26 cellular contexts compared by ENCODE assay signal in the genomic region with DNA sequence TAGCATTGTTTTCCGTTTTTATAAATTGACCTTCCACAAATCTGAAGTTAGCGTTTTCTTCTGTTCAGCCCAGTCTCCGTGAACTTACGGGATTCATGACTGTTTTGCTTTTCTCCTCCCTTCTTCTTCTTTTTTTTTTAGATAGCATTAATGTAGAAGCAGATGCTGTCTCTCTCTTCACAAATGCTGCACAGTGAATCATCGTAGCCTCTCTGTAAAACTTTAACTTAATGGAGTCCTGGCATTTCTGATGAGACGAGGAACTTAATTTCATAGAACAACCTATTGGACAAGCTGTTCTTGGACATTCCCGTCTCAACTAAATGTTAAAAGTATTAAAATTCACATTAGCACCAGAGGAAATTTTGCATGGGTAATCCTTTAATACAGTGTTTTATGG.
DNase-seq lines count a peak whose midpoint lies in the region; ATAC-seq, FAIRE-seq and TF ChIP-seq lines count a peak whose summit lies in the region.
"Had no signal": no experiment of that assay in that cellular context is flagged by ENCODE, and none has a peak within 500 bp of the region (broad histone marks: within the 10 kb centered on the region; RNA-seq: fewer than 3 reads in every experiment).

No MANE protein-coding gene starts in this region.

- H3K9me3 ChIP-seq in SK-N-SH, result no peaks in the 10 kb centered on the region
- H3K9me3 ChIP-seq in ovary, result no peaks in the 10 kb centered on the region

- H3K27ac ChIP-seq in SK-N-SH (ENCODE audit: low read depth in 2 of 2, low read length in 1 of 2) (peak overlapping the region in 1 of 2 experiments; percentile 89; a peak in 1 of 4 replicates), ovary (no peak overlapping the region)
- H3K27ac ChIP-seq: 22Rv1, GM23248, PC-9, RWPE1 had no signal

- H3K27me3 ChIP-seq in SK-N-SH (ENCODE audit: insufficient read depth) (no peaks in the 10 kb centered on the region; the same call in 1 of the 2 replicates), ovary (no peaks in the 10 kb centered on the region)

- POLR2A ChIA-PET in SK-N-SH (lab: Yijun Ruan, JAX) (interaction anchor here (3.0 kb wide), 1 partner anchor 39 kb away, joined by 16 read pairs; no protein-coding TSS in a partner anchor), T-cell (lab: Charles Lee) (no interaction called here)

- H3K27me3 Mint-ChIP-seq in T-cell, result peaks cover 8 to 16% of the 10 kb centered on the region in 2 donors

- H2AFZ ChIP-seq in SK-N-SH (ENCODE audit: low read depth), result no peak overlapping the region
- H2AFZ ChIP-seq: GM23248, PC-9 had no signal

- H3K4me2 ChIP-seq in SK-N-SH, result no peak overlapping the region
- H3K4me2 ChIP-seq: PC-9 had no signal

- no peak for TF ChIP-seq RAD21 in SK-N-SH (IDR thresholded peaks at IDR 0.05; ENCODE audit: low read length)

- no peak overlapping the region for H3K4me3 ChIP-seq in SK-N-SH (ENCODE audit: low read depth in 2 of 2, low read length in 1 of 2)
- H3K4me3 ChIP-seq in ovary, result no peak overlapping the region
- H3K4me3 ChIP-seq: GM23248, PC-9 had no signal

- H3K4me1 Mint-ChIP-seq in T-cell, result no peaks in the 10 kb centered on the region
- H3K4me1 Mint-ChIP-seq: B cell, CD14-positive monocyte had no signal

- no peak for ATAC-seq in SK-N-SH treated with all-trans-retinoic acid at 6 μM for 48 hours
- no peak for ATAC-seq in T-cell (replicated peaks in 1 of 4)

- no peaks in the 10 kb centered on the region for H3K36me3 ChIP-seq in SK-N-SH (replicated peaks in 1 of 2; ENCODE audit: control insufficient read depth in 1 of 2, insufficient read depth in 2 of 2, low read length in 1 of 2)
- no peaks in the 10 kb centered on the region for H3K36me3 ChIP-seq in ovary

- no peaks in the 10 kb centered on the region for H3K79me2 ChIP-seq in SK-N-SH (ENCODE audit: insufficient read depth)

- TF ChIP-seq CTCF in SK-N-SH (IDR thresholded peaks at IDR 0.05) (no peak), ovary (IDR thresholded peaks at IDR 0.05) (no peak)

- no peak for TF ChIP-seq POLR2A in ovary (IDR thresholded peaks at IDR 0.05)

- H3K27ac Mint-ChIP-seq in T-cell, result no peak overlapping the region
- H3K27ac Mint-ChIP-seq: B cell, CD14-positive monocyte, H9, HFFc6 had no signal

- H3K9ac ChIP-seq in SK-N-SH, result no peak overlapping the region
- H3K9ac ChIP-seq: GM23248 had no signal

- H3K9me3 Mint-ChIP-seq in T-cell, result no peaks in the 10 kb centered on the region
- H3K9me3 Mint-ChIP-seq: H9, HFFc6 had no signal

- no peaks in the 10 kb centered on the region for H3K36me3 Mint-ChIP-seq in T-cell
- H3K36me3 Mint-ChIP-seq: CD14-positive monocyte had no signal

- no peaks in the 10 kb centered on the region for H3F3A ChIP-seq in SK-N-SH (replicated peaks; ENCODE audit: insufficient read depth)

- intact Hi-C loops in ovary (cut with DNase I), result no loop called here

- peaks cover 0 to 16% of the 10 kb centered on the region in 2 experiments; a peak in 3 of 4 replicates for H3K4me1 ChIP-seq in SK-N-SH (ENCODE audit: control insufficient read depth in 1 of 2, insufficient read depth in 2 of 2, low read depth in 1 of 2, low read length in 1 of 2)
- no peaks in the 10 kb centered on the region for H3K4me1 ChIP-seq in ovary (ENCODE audit: insufficient read depth)

- H3K9me2 ChIP-seq in SK-N-SH, result no peaks in the 10 kb centered on the region

- FAIRE-seq in RCC 7860 (lab: Jason Lieb, UNC), result no peak
- FAIRE-seq: GM12891 had no signal

- 35% methylated on average over 7 of the region's 7 CpGs for WGBS in SK-N-SH (ENCODE audit: low lambda C conversion rate)
- WGBS in ovary, 3 donors, result 40 to 47% (median 41%) methylated on average over 7 of the region's 7 CpGs

- no peak overlapping the region for H3K4me3 Mint-ChIP-seq in T-cell
- H3K4me3 Mint-ChIP-seq: B cell, H9, HFFc6 had no signal

- CTCF ChIA-PET in SK-N-SH (lab: Yijun Ruan, JAX) (interaction anchor here (1.2 to 1.6 kb wide), 4 partner anchors 19 to 109 kb away, joined by 3 to 7 read pairs (median 5); no protein-coding TSS in a partner anchor), T-cell (lab: Charles Lee) (no interaction called here)

- H4K20me1 ChIP-seq in SK-N-SH (ENCODE audit: insufficient read depth), result no peaks in the 10 kb centered on the region

- DNase-seq in SK-N-SH (no peak), RCC 7860 (ENCODE audit: low spot score) (peak; percentile 26), kidney tubule cell (ENCODE audit: low spot score) (peak; percentile 75), T-cell (no peak), ovary (no peak)
- no peak for DNase-seq in activated effector memory CD4-positive, alpha-beta T cell treated with Interleukin-2 at 50 U/mL for 16 hours
- DNase-seq in activated CD4-positive, CD25-positive, alpha-beta regulatory T cell treated with anti-CD3 and anti-CD28 coated beads, Interleukin-2, amount 50 U/mL, for 72 hours, result no peak
- DNase-seq: DMS 273 treated with DMSO at 0.1 percent for 48 hours, DMS79 treated with DMSO at 0.1 percent for 48 hours, GM23248, H9, HFFc6, Kasumi-1, NCI-H1694, NCI-H2081, NCI-H2171 treated with DMSO at 0.1 percent for 48 hours, NCI-H446, NCI-H69, PC-9, SHP77 treated with DMSO at 0.1 percent for 48 hours had no signal

- TF ChIP-seq EP300 in SK-N-SH (IDR thresholded peaks at IDR 0.05; ENCODE audit: borderline replicate concordance in 1 of 2, low read depth in 1 of 2, low read length in 1 of 2), result no peak
- no peak for TF ChIP-seq EP300 in ovary (IDR thresholded peaks at IDR 0.05)

TF ChIP-seq in SK-N-SH treated with all-trans-retinoic acid at 6 μM for 48 hours, 23 proteins besides CTCF, POLR2A, EP300 and RAD21:
- peak; percentile 48; the same call in 1 of the 2 replicates for TF ChIP-seq ISL1 (CRISPR knock-in tag; IDR thresholded peaks at IDR 0.05)
- no peak for TF ChIP-seq CSDC2 (CRISPR knock-in tag; IDR thresholded peaks at IDR 0.05)

TF ChIP-seq in SK-N-SH, 30 proteins besides CTCF, POLR2A, EP300 and RAD21:
- no peak for TF ChIP-seq FOSL2 (IDR thresholded peaks at IDR 0.05; ENCODE audit: borderline replicate concordance, low read depth)
- TF ChIP-seq, protein P1, sequence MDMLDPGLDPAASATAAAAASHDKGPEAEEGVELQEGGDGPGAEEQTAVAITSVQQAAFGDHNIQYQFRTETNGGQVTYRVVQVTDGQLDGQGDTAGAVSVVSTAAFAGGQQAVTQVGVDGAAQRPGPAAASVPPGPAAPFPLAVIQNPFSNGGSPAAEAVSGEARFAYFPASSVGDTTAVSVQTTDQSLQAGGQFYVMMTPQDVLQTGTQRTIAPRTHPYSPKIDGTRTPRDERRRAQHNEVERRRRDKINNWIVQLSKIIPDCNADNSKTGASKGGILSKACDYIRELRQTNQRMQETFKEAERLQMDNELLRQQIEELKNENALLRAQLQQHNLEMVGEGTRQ (IDR thresholded peaks at IDR 0.05; ENCODE audit: borderline replicate concordance, low read depth, low read length), result no peak
- no peak for TF ChIP-seq POLR2AphosphoS5 (IDR thresholded peaks at IDR 0.05; ENCODE audit: low read depth, low read length)
- TF ChIP-seq CHD2 (IDR thresholded peaks at IDR 0.05; ENCODE audit: low read length, partially characterized antibody), result no peak
- no peak for TF ChIP-seq MXI1 (IDR thresholded peaks at IDR 0.05; ENCODE audit: low read depth, low read length)
- no peak for TF ChIP-seq TEAD4 (IDR thresholded peaks at IDR 0.05; ENCODE audit: borderline replicate concordance, insufficient read depth)
- TF ChIP-seq JUND (IDR thresholded peaks at IDR 0.05), result no peak
- TF ChIP-seq NRF1 (IDR thresholded peaks at IDR 0.05; ENCODE audit: low read depth, low read length), result no peak
- TF ChIP-seq GABPA (IDR thresholded peaks at IDR 0.05; ENCODE audit: low read depth), result no peak

Comparison
In these comparisons a context has a peak if more than half of its experiments do, and no peak if none do; other contexts are left out.
1. DNase-seq: peak in RCC 7860 (single experiment) and kidney tubule cell (single experiment); none in SK-N-SH (single experiment), activated effector memory CD4-positive, alpha-beta T cell treated with Interleukin-2 at 50 U/mL for 16 hours (single experiment), T-cell (0 of 34), activated CD4-positive, CD25-positive, alpha-beta regulatory T cell treated with anti-CD3 and anti-CD28 coated beads, Interleukin-2, amount 50 U/mL, for 72 hours (single experiment) and ovary (0 of 5).